Comparison of ENCODE assay signal across 8 cellular contexts in genomic region chr2:27249891-27250651, GRCh38. TPM values are rescaled to one million over a fixed set of nuclear protein-coding genes. Genes with fewer than 3 reads are reported as not detected.
DNase-seq lines count a peak whose midpoint lies in the region; ATAC-seq, FAIRE-seq and TF ChIP-seq lines count a peak whose summit lies in the region.

No MANE protein-coding gene starts in this region.

- no peaks in the 10 kb centered on the region for H3K9me3 Mint-ChIP-seq in natural killer cell treated with Interleukin-12 subunit alpha and Interleukin-12 subunit beta and Interleukin-15 and Interleukin-18, amount 100 ng/mL, for 72 hours

- FAIRE-seq in H54 (lab: Jason Lieb, UNC), result no peak

- TF ChIP-seq CTCF in GM06990 (IDR thresholded peaks at IDR 0.05; ENCODE audit: insufficient read depth, low read length, poor library complexity, severe bottlenecking), result peak; percentile 93
- peak in 5 of 6 experiments; percentile 36 to 73 (median 53) for TF ChIP-seq CTCF in esophagus squamous epithelium (IDR thresholded peaks at IDR 0.05)

- peaks cover 0 to 9% (median 0%) of the 10 kb centered on the region in 3 donors for H3K4me1 ChIP-seq in esophagus squamous epithelium

- H3K27ac ChIP-seq in esophagus squamous epithelium, result no peak overlapping the region

- H3K4me1 Mint-ChIP-seq in natural killer cell treated with Interleukin-12 subunit alpha and Interleukin-12 subunit beta and Interleukin-15 and Interleukin-18, amount 100 ng/mL, for 72 hours (ENCODE audit: low read depth in 2 of 2), result no peaks in the 10 kb centered on the region

- H3K4me3 ChIP-seq in GM06990 (replicated peaks; ENCODE audit: low read depth, low read length) (no peak overlapping the region), esophagus squamous epithelium (no peak overlapping the region)

- no peaks in the 10 kb centered on the region for H3K36me3 Mint-ChIP-seq in natural killer cell treated with Interleukin-12 subunit alpha and Interleukin-12 subunit beta and Interleukin-15 and Interleukin-18, amount 100 ng/mL, for 72 hours

- no peak for TF ChIP-seq POLR2A in esophagus squamous epithelium (IDR thresholded peaks at IDR 0.05)
- no peak for TF ChIP-seq POLR2A in H54 (IDR thresholded peaks at IDR 0.05; ENCODE audit: low read depth, low read length)

- 26 to 70% methylated on average over 2 to 16 of the region's 22 CpGs for WGBS in esophagus squamous epithelium, 2 donors

- no peaks in the 10 kb centered on the region for H3K9me3 ChIP-seq in esophagus squamous epithelium

- H3K4me3 Mint-ChIP-seq in natural killer cell treated with Interleukin-12 subunit alpha and Interleukin-12 subunit beta and Interleukin-15 and Interleukin-18, amount 100 ng/mL, for 72 hours, result no peak overlapping the region

- intact Hi-C loops in esophagus squamous epithelium (cut with DNase I), result no loop called here

- H3K36me3 ChIP-seq in GM06990 (ENCODE audit: control insufficient read depth, insufficient read depth, low read length) (no peaks in the 10 kb centered on the region; the same call in 1 of the 2 replicates), esophagus squamous epithelium (peaks cover 0 to 1% (median 0%) of the 10 kb centered on the region in 3 donors)

- DNase-seq in GM06990 (ENCODE audit: extremely low read depth, insufficient read length), result peak; percentile 61
- peak; percentile 59 for DNase-seq in MV-4-11 (lab: John Stamatoyannopoulos, UW)
- DNase-seq in activated CD4-positive, alpha-beta T cell treated with anti-CD3 and anti-CD28 coated beads, Interleukin-2, amount 50 U/mL, for 1 hour, result peak; percentile 41
- no peak for DNase-seq in esophagus squamous epithelium (lab: John Stamatoyannopoulos, UW)
- DNase-seq in natural killer cell treated with Interleukin-12 subunit alpha and Interleukin-12 subunit beta and Interleukin-15 and Interleukin-18, amount 100 ng/mL, for 72 hours (ENCODE audit: low spot score), result peak; percentile 60
- no peak for DNase-seq in ureter (ENCODE audit: low spot score)
- DNase-seq in H54 (ENCODE audit: insufficient read length, low spot score), result no peak
- no peak for DNase-seq in NCI-H187 treated with DMSO at 0.1 percent for 48 hours (lab: John Stamatoyannopoulos, UW)

- no peak overlapping the region for H3K27ac Mint-ChIP-seq in natural killer cell treated with Interleukin-12 subunit alpha and Interleukin-12 subunit beta and Interleukin-15 and Interleukin-18, amount 100 ng/mL, for 72 hours

- H3K27me3 Mint-ChIP-seq in natural killer cell treated with Interleukin-12 subunit alpha and Interleukin-12 subunit beta and Interleukin-15 and Interleukin-18, amount 100 ng/mL, for 72 hours, result peaks cover 11 to 20% of the 10 kb centered on the region in 2 donors

- ATAC-seq in natural killer cell treated with Interleukin-12 subunit alpha and Interleukin-12 subunit beta and Interleukin-15 and Interleukin-18, amount 100 ng/mL, for 72 hours, result peak; percentile 63 to 67

- H3K27me3 ChIP-seq in GM06990 (replicated peaks; ENCODE audit: control insufficient read depth, insufficient read depth, low read length), result peaks cover 2% of the 10 kb centered on the region
- peaks cover 0 to 64% (median 2%) of the 10 kb centered on the region in 4 donors for H3K27me3 ChIP-seq in esophagus squamous epithelium

RNA-seq across cellular contexts. Expression of gene SLC30A3, which starts 12.8 kb away (rescaled TPM):
- total RNA-seq in esophagus squamous epithelium (under 1 TPM in 2 of 4 donors, not detected in 2; 0.18 to 0.19 TPM), ureter (not detected)
- total RNA-seq in natural killer cell treated with Interleukin-12 subunit alpha and Interleukin-12 subunit beta and Interleukin-15 and Interleukin-18, amount 100 ng/mL, for 72 hours, result not detected

RNA-seq across cellular contexts. Expression of gene DNAJC5G, which starts 25.2 kb away (rescaled TPM):
- total RNA-seq in esophagus squamous epithelium, result under 1 TPM in 1 of 4 donors, not detected in 3; 0.38 TPM
- total RNA-seq in natural killer cell treated with Interleukin-12 subunit alpha and Interleukin-12 subunit beta and Interleukin-15 and Interleukin-18, amount 100 ng/mL, for 72 hours, result not detected
- not detected for total RNA-seq in ureter

RNA-seq across cellular contexts. Expression of gene TRIM54, which starts 32.2 kb away (rescaled TPM):
- total RNA-seq in esophagus squamous epithelium (not detected), ureter (0.18 TPM)
- total RNA-seq in natural killer cell treated with Interleukin-12 subunit alpha and Interleukin-12 subunit beta and Interleukin-15 and Interleukin-18, amount 100 ng/mL, for 72 hours, result under 1 TPM; 0.28 to 0.33 TPM

RNA-seq across cellular contexts. Expression of gene CAD, which starts 32.9 kb away (rescaled TPM):
- total RNA-seq in esophagus squamous epithelium (10 to 100 TPM; 17.6 to 34.5 (median 22.0) TPM), ureter (63.6 TPM)
- 100 to 1,000 TPM in 1 of 2 donors, 10 to 100 TPM in 1; 50.6 to 175 TPM for total RNA-seq in natural killer cell treated with Interleukin-12 subunit alpha and Interleukin-12 subunit beta and Interleukin-15 and Interleukin-18, amount 100 ng/mL, for 72 hours

RNA-seq across cellular contexts. Expression of gene SLC5A6, which starts 38.0 kb away (rescaled TPM):
- total RNA-seq in esophagus squamous epithelium (10 to 100 TPM; 13.5 to 38.6 (median 23.2) TPM), ureter (42.1 TPM)
- 100 to 1,000 TPM in 1 of 2 donors, 10 to 100 TPM in 1; 40.7 to 123 TPM for total RNA-seq in natural killer cell treated with Interleukin-12 subunit alpha and Interleukin-12 subunit beta and Interleukin-15 and Interleukin-18, amount 100 ng/mL, for 72 hours

Comparison
In these comparisons a context has a peak if more than half of its experiments do, and no peak if none do; other contexts are left out.
1. DNase-seq: peak in GM06990 (single experiment), MV-4-11 (single experiment), activated CD4-positive, alpha-beta T cell treated with anti-CD3 and anti-CD28 coated beads, Interleukin-2, amount 50 U/mL, for 1 hour (single experiment) and natural killer cell treated with Interleukin-12 subunit alpha and Interleukin-12 subunit beta and Interleukin-15 and Interleukin-18, amount 100 ng/mL, for 72 hours (single experiment); none in esophagus squamous epithelium (single experiment), ureter (single experiment), H54 (single experiment) and NCI-H187 treated with DMSO at 0.1 percent for 48 hours (single experiment).